17 cellular contexts compared by ENCODE assay signal in the genomic region with DNA sequence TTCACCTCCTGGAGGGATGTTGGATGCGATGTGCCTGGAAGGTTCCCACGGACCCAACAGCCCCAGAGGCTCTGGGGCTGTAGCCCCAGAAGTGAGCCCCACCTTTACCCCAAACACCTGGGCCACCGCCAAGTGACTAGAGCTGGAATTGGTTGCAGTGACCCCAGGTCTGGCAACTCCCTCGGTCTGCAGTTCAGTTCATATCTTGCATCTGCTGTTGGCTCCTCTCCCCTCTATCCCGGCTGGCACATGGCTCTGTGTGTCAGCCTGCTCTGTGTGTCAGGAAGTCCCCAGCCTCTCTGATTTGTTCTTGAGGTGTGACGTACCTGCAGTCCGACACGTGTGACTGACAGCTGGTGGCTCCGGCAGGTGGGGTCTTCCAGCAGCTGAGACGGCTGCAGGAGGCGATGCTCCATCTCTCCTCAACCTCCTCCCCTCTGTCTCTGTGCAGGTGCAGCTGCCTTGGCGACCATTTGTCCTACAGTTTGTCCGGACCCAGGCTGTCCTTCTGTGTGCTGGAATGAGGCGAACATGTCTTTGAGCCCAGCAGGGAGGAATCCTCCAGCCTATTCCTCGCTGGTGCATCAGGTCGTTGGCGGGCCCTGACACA. TPM values are rescaled to one million over a fixed set of nuclear protein-coding genes. Genes with fewer than 3 reads are reported as not detected.
"Had no signal": no experiment of that assay in that cellular context is flagged by ENCODE, and none has a peak within 500 bp of the region (broad histone marks: within the 10 kb centered on the region; RNA-seq: fewer than 3 reads in every experiment).

No MANE protein-coding gene starts in this region.

- H3K36me3 Mint-ChIP-seq: memory B cell had no signal

- H3K9me3 Mint-ChIP-seq: memory B cell, nephron had no signal

- DNase-seq: activated CD4-positive, alpha-beta T cell treated with anti-CD3 and anti-CD28 coated beads for 1 hour; activated CD4-positive, alpha-beta T cell treated with anti-CD3 and anti-CD28 coated beads, Interleukin-2, amount 50 U/mL, for 48 hours; activated naive CD4-positive, alpha-beta T cell treated with anti-CD3 and anti-CD28 coated beads, Interleukin-2, amount 50 U/mL, for 16 hours; glutamatergic neuron; left colon; occipital lobe; stimulated activated CD4-positive, alpha-beta T cell treated with anti-CD3 and anti-CD28 coated beads, Interleukin-15, amount 100 ng/mL, for 24 hours; stimulated activated CD4-positive, alpha-beta T cell treated with anti-CD3 and anti-CD28 coated beads, Interleukin-4, amount 100 ng/mL, for 4 hours; uterus had no signal

- H3K4me3 Mint-ChIP-seq: activated T-helper 1 cell treated with anti-CD3 and anti-CD28 coated beads, Interleukin-12 subunit alpha, Interleukin-12 subunit beta, Interleukin-2, Interleukin-4 antibody, amounts not matched to agents 30 ng/mL and 10 ng/mL and 1 ng/mL, durations not matched to agents 14 hours and 24 hours and 36 hours; memory B cell; nephron; stimulated activated naive CD8-positive, alpha-beta T cell treated with anti-CD3 and anti-CD28 coated beads, Interleukin-15, amount 100 ng/mL, for 72 hours; T-helper 17 cell had no signal

- H3K27ac ChIP-seq: dorsolateral prefrontal cortex, esophagus muscularis mucosa, thoracic aorta, uterus had no signal

- ATAC-seq: left colon; stimulated activated naive CD8-positive, alpha-beta T cell treated with anti-CD3 and anti-CD28 coated beads, Interleukin-15, amount 100 ng/mL, for 72 hours; T-helper 17 cell had no signal

- H3K27me3 ChIP-seq: dorsolateral prefrontal cortex, uterus had no signal

- H3K27ac Mint-ChIP-seq: activated T-helper 1 cell treated with anti-CD3 and anti-CD28 coated beads, Interleukin-12 subunit alpha, Interleukin-12 subunit beta, Interleukin-2, Interleukin-4 antibody, amounts not matched to agents 30 ng/mL and 10 ng/mL and 1 ng/mL, durations not matched to agents 14 hours and 24 hours and 36 hours; memory B cell; nephron; stimulated activated naive CD8-positive, alpha-beta T cell treated with anti-CD3 and anti-CD28 coated beads, Interleukin-15, amount 100 ng/mL, for 72 hours; T-helper 17 cell had no signal

- H3K36me3 ChIP-seq: thoracic aorta, uterus had no signal

- H3K4me3 ChIP-seq: dorsolateral prefrontal cortex, esophagus muscularis mucosa, thoracic aorta, uterus had no signal

- H3K4me1 Mint-ChIP-seq: stimulated activated naive CD8-positive, alpha-beta T cell treated with anti-CD3 and anti-CD28 coated beads, Interleukin-15, amount 100 ng/mL, for 72 hours; T-helper 17 cell had no signal

- H3K4me1 ChIP-seq: uterus had no signal

RNA-seq across cellular contexts. Expression of gene ELFN1, which starts 38.7 kb away (rescaled TPM):
- total RNA-seq: activated T-helper 1 cell treated with anti-CD3 and anti-CD28 coated beads, Interleukin-12 subunit alpha, Interleukin-12 subunit beta, Interleukin-2, Interleukin-4 antibody, amounts not matched to agents 30 ng/mL and 10 ng/mL and 1 ng/mL, durations not matched to agents 14 hours and 24 hours and 36 hours; T-helper 17 cell had no signal
